In genomic region chr13:29423050-29423449, GRCh38 we compare ENCODE assay signal across 16 cellular contexts.
DNase-seq lines count a peak whose midpoint lies in the region; ATAC-seq and TF ChIP-seq lines count a peak whose summit lies in the region.
"Had no signal": no experiment of that assay in that cellular context is flagged by ENCODE, and none has a peak within 500 bp of the region (broad histone marks: within the 10 kb centered on the region; RNA-seq: fewer than 3 reads in every experiment).

No MANE protein-coding gene starts in this region.

- H3K27me3 ChIP-seq in AG04450 (ENCODE audit: control insufficient read depth, insufficient read depth, low read length) (peaks cover 22% of the 10 kb centered on the region), H7 (ENCODE audit: control insufficient read depth, insufficient read depth, low read length) (no peaks in the 10 kb centered on the region), OCI-LY3 (ENCODE audit: low read depth, low read length) (no peaks in the 10 kb centered on the region), uterus (no peaks in the 10 kb centered on the region)

- H3K9ac ChIP-seq in OCI-LY3 (ENCODE audit: low read length), result peak overlapping the region; percentile 2; the same call in 1 of the 2 replicates

- no peak overlapping the region for H3K4me3 ChIP-seq in AG04450 (ENCODE audit: low read depth, low read length)
- H3K4me3 ChIP-seq in H7 (ENCODE audit: insufficient read depth, low read depth, low read length), result no peak overlapping the region
- no peak overlapping the region for H3K4me3 ChIP-seq in OCI-LY3 (ENCODE audit: low read length)
- no peak overlapping the region for H3K4me3 ChIP-seq in uterus
- H3K4me3 ChIP-seq: GM12878 had no signal

- H3K9me3 ChIP-seq in AG04450 (ENCODE audit: control insufficient read depth, insufficient read depth, low read length), result no peaks in the 10 kb centered on the region
- H3K9me3 ChIP-seq in OCI-LY3 (ENCODE audit: insufficient read depth, low read length), result 0 out of 2 replicates have a peak, but pooled peaks cover 4% of the 10 kb centered on the region
- no peaks in the 10 kb centered on the region for H3K9me3 ChIP-seq in uterus

- no peak for ATAC-seq in HG03439 (IDR thresholded peaks at IDR 0.05; ENCODE audit: unreplicated experiment)
- ATAC-seq: GM12878 had no signal

- H4K20me1 ChIP-seq in OCI-LY3 (ENCODE audit: insufficient read depth, low read length), result no peaks in the 10 kb centered on the region

- H3K79me2 ChIP-seq in OCI-LY3 (ENCODE audit: low read length), result no peaks in the 10 kb centered on the region

- H3K27ac ChIP-seq in AG04450 (ENCODE audit: low read depth, low read length) (peak overlapping the region; percentile 3), OCI-LY3 (ENCODE audit: low read length) (peak overlapping the region; percentile 97), uterus (no peak overlapping the region)
- H3K27ac ChIP-seq: C4-2B had no signal

- H3K4me1 ChIP-seq in OCI-LY3 (ENCODE audit: low read length) (peaks cover 55% of the 10 kb centered on the region), uterus (no peaks in the 10 kb centered on the region)

- POLR2A ChIA-PET in AG04450 (lab: Yijun Ruan, JAX), result no interaction called here

- no peak for DNase-seq in AG04450 (ENCODE audit: low read depth, low spot score)
- DNase-seq in H7, result peak; percentile 34
- peak; percentile 18 for DNase-seq in iPS-NIHi11 (ENCODE audit: low spot score)
- no peak for DNase-seq in cortex of kidney (lab: John Stamatoyannopoulos, UW)
- no peak for DNase-seq in uterus
- DNase-seq in RKO (ENCODE audit: low spot score), result no peak
- DNase-seq: ACHN; AML-193; CD4-positive, alpha-beta memory T cell; DMS79 treated with DMSO at 0.1 percent for 48 hours; H9; KG1 had no signal

- intact Hi-C loops in uterus (cut with DNase I; ENCODE audit: low total_unique reads), result no loop called here

- CTCF ChIA-PET in AG04450 (lab: Charles Lee), result no interaction called here

- peak overlapping the region; percentile 92 for H2AFZ ChIP-seq in OCI-LY3 (ENCODE audit: low read depth, low read length)

- no peak overlapping the region for H3K4me2 ChIP-seq in OCI-LY3 (ENCODE audit: low read length)

- TF ChIP-seq CTCF in AG04450 (IDR thresholded peaks at IDR 0.05; ENCODE audit: low read depth, low read length) (no peak), OCI-LY3 (IDR thresholded peaks at IDR 0.05; ENCODE audit: low read depth, low read length) (no peak), uterus (IDR thresholded peaks at IDR 0.05) (no peak)

- H3K36me3 ChIP-seq in H7 (replicated peaks; ENCODE audit: control insufficient read depth, insufficient read depth, low read length) (no peaks in the 10 kb centered on the region), OCI-LY3 (replicated peaks; ENCODE audit: low read depth, low read length) (no peaks in the 10 kb centered on the region), uterus (no peaks in the 10 kb centered on the region)

- TF ChIP-seq POLR2A in uterus (IDR thresholded peaks at IDR 0.05), result no peak

Comparison
In these comparisons a context has a peak if more than half of its experiments do, and no peak if none do; other contexts are left out.
1. DNase-seq: peak in H7 (single experiment) and iPS-NIHi11 (single experiment); none in AG04450 (single experiment), cortex of kidney (single experiment), uterus (0 of 2) and RKO (single experiment).
2. H3K27ac ChIP-seq: peak in AG04450 (single experiment) and OCI-LY3 (single experiment); none in uterus (0 of 2).